Comparison of ENCODE assay signal across 18 cellular contexts in genomic region chr6:126170433-126170832, GRCh38.
DNase-seq lines count a peak whose midpoint lies in the region; ATAC-seq, FAIRE-seq and TF ChIP-seq lines count a peak whose summit lies in the region.
"Had no signal": no experiment of that assay in that cellular context is flagged by ENCODE, and none has a peak within 500 bp of the region (broad histone marks: within the 10 kb centered on the region; RNA-seq: fewer than 3 reads in every experiment).

No MANE protein-coding gene starts in this region.

- no TSS peak for BruUV-seq in K562 (replicated peaks; lab: Mats Ljungman, UMichigan)

- no peaks in the 10 kb centered on the region for H3K9me1 ChIP-seq in K562 (ENCODE audit: control insufficient read depth, insufficient read depth, low read length)

- no peaks in the 10 kb centered on the region for H3K27me3 ChIP-seq in MM.1S (replicated peaks; ENCODE audit: insufficient read depth, low read length)
- H3K27me3 ChIP-seq in K562 (ENCODE audit: control insufficient read depth in 2 of 2, insufficient read depth in 2 of 2, low read length in 2 of 2): no peaks in the 10 kb centered on the region
- no peaks in the 10 kb centered on the region for H3K27me3 ChIP-seq in mucosa of rectum (ENCODE audit: control insufficient read depth in 2 of 2, insufficient read depth in 2 of 2, low read length in 2 of 2)
- H3K27me3 ChIP-seq in Peyer's patch: no peaks in the 10 kb centered on the region
- H3K27me3 ChIP-seq: MG63 had no signal

- no peak for TF ChIP-seq EP300 in K562 (IDR thresholded peaks at IDR 0.05; ENCODE audit: low read length)

- no peaks in the 10 kb centered on the region for H3K9me2 ChIP-seq in MM.1S (replicated peaks; ENCODE audit: insufficient read depth, low read length)

- POLR2A ChIA-PET in K562 (lab: Yijun Ruan, JAX): no interaction called here

- H3K9me3 ChIP-seq in MM.1S (replicated peaks; ENCODE audit: insufficient read depth, low read length) (no peaks in the 10 kb centered on the region), K562 (replicated peaks; ENCODE audit: control insufficient read depth, insufficient read depth, low read depth, low read length) (no peaks in the 10 kb centered on the region), mucosa of rectum (ENCODE audit: control insufficient read depth in 2 of 2, low read length in 2 of 2) (no peaks in the 10 kb centered on the region), Peyer's patch (no peaks in the 10 kb centered on the region)
- H3K9me3 ChIP-seq: MG63 had no signal

- WGBS in K562 (ENCODE audit: insufficient coverage, low coverage, missing lambda C conversion rate): 55% methylated on average over 5 of the region's 5 CpGs

- H3K79me2 ChIP-seq in MM.1S (ENCODE audit: low read length) (no peaks in the 10 kb centered on the region), K562 (ENCODE audit: control insufficient read depth, insufficient read depth, low read length) (no peaks in the 10 kb centered on the region)

- ATAC-seq in K562 (no peak), GM19035 (IDR thresholded peaks at IDR 0.05; ENCODE audit: unreplicated experiment) (no peak), HG03469 (IDR thresholded peaks at IDR 0.05; ENCODE audit: unreplicated experiment) (no peak)

- H2AFZ ChIP-seq in MM.1S (ENCODE audit: low read length): peak overlapping the region; percentile 22; the same call in 1 of the 2 replicates
- peak overlapping the region; percentile 71 for H2AFZ ChIP-seq in K562 (ENCODE audit: low read depth, low read length)
- H2AFZ ChIP-seq: PC-9 had no signal

- TF ChIP-seq RAD21 in K562 (CRISPR knock-in tag; conservative IDR thresholded peaks at IDR 0.05 in 1 of 2, IDR thresholded peaks at IDR 0.05 in 1 of 2): no peak

- H3K4me2 ChIP-seq in MM.1S (ENCODE audit: low read depth, low read length) (peak overlapping the region; percentile 33), K562 (ENCODE audit: insufficient read depth, low read length) (no peak overlapping the region)
- H3K4me2 ChIP-seq: PC-9 had no signal

- in situ Hi-C loops in K562 (cut with MboI): no loop called here

- no peak overlapping the region for H3K9ac ChIP-seq in MM.1S (ENCODE audit: low read length)
- no peak overlapping the region for H3K9ac ChIP-seq in K562 (ENCODE audit: insufficient read depth in 1 of 2, low read depth in 2 of 2, low read length in 2 of 2)
- H3K9ac ChIP-seq in mucosa of rectum (ENCODE audit: low read depth in 1 of 2, low read length in 2 of 2): peak overlapping the region in 1 of 2 donors; percentile 36

- no peaks in the 10 kb centered on the region for H3F3A ChIP-seq in MM.1S (ENCODE audit: insufficient read depth, low read length)

- TF ChIP-seq POLR2A in K562 (conservative IDR thresholded peaks at IDR 0.05) (no peak), Peyer's patch (IDR thresholded peaks at IDR 0.05) (no peak)

- H3K4me3 ChIP-seq in MM.1S (ENCODE audit: low read length): peak overlapping the region; percentile 3; the same call in 1 of the 2 replicates
- no peak overlapping the region for H3K4me3 ChIP-seq in K562
- peak overlapping the region; percentile 33 to 57 for H3K4me3 ChIP-seq in mucosa of rectum (ENCODE audit: low read length in 2 of 2)
- H3K4me3 ChIP-seq in Peyer's patch: no peak overlapping the region
- H3K4me3 ChIP-seq: MG63, PC-9 had no signal

- no peaks in the 10 kb centered on the region for H3K36me3 ChIP-seq in MM.1S (replicated peaks; ENCODE audit: insufficient read depth, low read length)
- no peaks in the 10 kb centered on the region for H3K36me3 ChIP-seq in K562 (ENCODE audit: control insufficient read depth, insufficient read depth, low read length)
- H3K36me3 ChIP-seq in mucosa of rectum (ENCODE audit: control insufficient read depth in 2 of 2, insufficient read depth in 2 of 2, low read length in 2 of 2): no peaks in the 10 kb centered on the region
- no peaks in the 10 kb centered on the region for H3K36me3 ChIP-seq in Peyer's patch
- H3K36me3 ChIP-seq: MG63 had no signal

- CTCF ChIA-PET in K562 (lab: Yijun Ruan, JAX; ENCODE audit: low intra/inter-chr PET ratio): interaction anchor here (0.8 kb wide), 1 partner anchor 137 kb away, joined by 3 read pairs; no protein-coding TSS in a partner anchor

- DNase-seq in MM.1S (no peak), K562 (ENCODE audit: extremely low read depth in 1 of 4, low spot score in 3 of 4) (no peak), Peyer's patch (no peak), NCI-H748 (lab: John Stamatoyannopoulos, UW; ENCODE audit: unreplicated experiment) (no peak)
- DNase-seq: C1 segment of cervical spinal cord; CD8-positive, alpha-beta memory T cell; DMS 273 treated with DMSO at 0.1 percent for 48 hours; DMS79; MG63; NCI-H1694 treated with DMSO at 0.1 percent for 48 hours; NCI-H2081; NCI-H510A treated with DMSO at 0.1 percent for 48 hours; NCI-H748 treated with DMSO at 0.1 percent for 48 hours; PC-9 had no signal

- H3K27ac ChIP-seq in MM.1S (ENCODE audit: low read length) (no peak overlapping the region), K562 (ENCODE audit: extremely low read depth, low read depth, low read length) (no peak overlapping the region), mucosa of rectum (ENCODE audit: low read depth in 2 of 2, low read length in 2 of 2) (peak overlapping the region in 1 of 2 donors; percentile 40), Peyer's patch (no peak overlapping the region)
- H3K27ac ChIP-seq: HL-60, PC-9 had no signal

- FAIRE-seq in K562 (lab: Jason Lieb, UNC): no peak

- TF ChIP-seq CTCF in MM.1S (IDR thresholded peaks at IDR 0.05; ENCODE audit: low read length): no peak
- TF ChIP-seq CTCF in K562 (IDR thresholded peaks at IDR 0.05 in 2 of 3, conservative IDR thresholded peaks at IDR 0.05 in 1 of 3; ENCODE audit: insufficient read depth in 2 of 3, low read depth in 1 of 3, low read length in 3 of 3): no peak
- no peak for TF ChIP-seq CTCF in Peyer's patch (IDR thresholded peaks at IDR 0.05)

- intact Hi-C loops in K562 (cut with micrococcal nuclease): loop anchor here (2.0 to 10.0 kb wide), 5 partner anchors 44 to 856 kb away; partner anchors contain the start of gene CENPW

- no peaks in the 10 kb centered on the region for H4K20me1 ChIP-seq in MM.1S (ENCODE audit: insufficient read depth, low read length)
- no peaks in the 10 kb centered on the region for H4K20me1 ChIP-seq in K562 (replicated peaks; ENCODE audit: control insufficient read depth, insufficient read depth, low read length)

- H3K4me1 ChIP-seq in MM.1S (ENCODE audit: low read length): no peaks in the 10 kb centered on the region
- H3K4me1 ChIP-seq in K562 (replicated peaks in 1 of 2; ENCODE audit: control insufficient read depth in 2 of 2, insufficient read depth in 2 of 2, low read length in 2 of 2): peaks cover 0 to 11% of the 10 kb centered on the region in 2 experiments; a peak in 2 of 5 replicates
- peaks cover 0 to 3% of the 10 kb centered on the region in 2 donors for H3K4me1 ChIP-seq in mucosa of rectum (ENCODE audit: control insufficient read depth in 2 of 2, insufficient read depth in 2 of 2, low read length in 2 of 2)
- no peaks in the 10 kb centered on the region for H3K4me1 ChIP-seq in Peyer's patch

TF ChIP-seq in K562, 482 proteins besides CTCF, POLR2A, EP300 and RAD21:
- TF ChIP-seq NFYB (IDR thresholded peaks at IDR 0.05; ENCODE audit: extremely low read depth, insufficient read length) (no peak), CTBP1 (IDR thresholded peaks at IDR 0.05; ENCODE audit: borderline replicate concordance) (no peak), ZNF224 (CRISPR knock-in tag; IDR thresholded peaks at IDR 0.05) (no peak), THRAP3 (IDR thresholded peaks at IDR 0.05; ENCODE audit: borderline replicate concordance) (no peak), GATA2 (CRISPR knock-in tag; IDR thresholded peaks at IDR 0.05) (no peak), TEAD1 (CRISPR knock-in tag; IDR thresholded peaks at IDR 0.05) (no peak), ZC3H4 (CRISPR knock-in tag; IDR thresholded peaks at IDR 0.05; ENCODE audit: borderline replicate concordance) (no peak), ARID3A (IDR thresholded peaks at IDR 0.05; ENCODE audit: borderline replicate concordance, low read depth, low read length) (no peak), MAFG (tag; conservative IDR thresholded peaks at IDR 0.05) (no peak), SREBF2 (CRISPR knock-in tag; IDR thresholded peaks at IDR 0.05) (no peak)

Comparison
In these comparisons a context has a peak if more than half of its experiments do, and no peak if none do; other contexts are left out.
1. H3K4me3 ChIP-seq: peak in MM.1S (single experiment) and mucosa of rectum (2 of 2); none in K562 (single experiment) and Peyer's patch (0 of 4).